8 cellular contexts compared by ENCODE assay signal in genomic region chr15:77870195-77871065, GRCh38.
DNase-seq lines count a peak whose midpoint lies in the region; ATAC-seq and TF ChIP-seq lines count a peak whose summit lies in the region.

No MANE protein-coding gene starts in this region.

- peaks cover 51% of the 10 kb centered on the region for H3K4me1 Mint-ChIP-seq in brain

- H3K4me3 Mint-ChIP-seq in brain, result no peak overlapping the region

- TF ChIP-seq EP300 in Ishikawa (IDR thresholded peaks at IDR 0.05; ENCODE audit: borderline replicate concordance), result no peak

- peak; percentile 57 for DNase-seq in NCI-H510A treated with DMSO at 0.1 percent for 48 hours (lab: John Stamatoyannopoulos, UW)
- no peak for DNase-seq in NCI-H510A (lab: John Stamatoyannopoulos, UW)
- DNase-seq in SKM-1 (lab: John Stamatoyannopoulos, UW; ENCODE audit: unreplicated experiment), result peak; percentile 57
- DNase-seq in iris pigment epithelial cell (ENCODE audit: low read depth), result peak; percentile 64
- DNase-seq in stimulated activated CD4-positive, alpha-beta T cell treated with anti-CD3 and anti-CD28 coated beads, Interleukin-1b, Interleukin-23, amount 100 ng/mL, for 48 hours, result peak; percentile 35

- H3K9me3 Mint-ChIP-seq in brain, result no peaks in the 10 kb centered on the region

- no peaks in the 10 kb centered on the region for H3K36me3 Mint-ChIP-seq in brain

- no peaks in the 10 kb centered on the region for H3K27me3 Mint-ChIP-seq in brain

- ATAC-seq in HG03378 (IDR thresholded peaks at IDR 0.05; ENCODE audit: unreplicated experiment), result no peak

- TF ChIP-seq CTCF in brain (conservative IDR thresholded peaks at IDR 0.05), result peak; percentile 66 to 84

- H3K27ac Mint-ChIP-seq in brain, result peak overlapping the region in 2 of 5 experiments; percentile 70 to 89

- peak; percentile 42 for TF ChIP-seq RAD21 in Ishikawa (IDR thresholded peaks at IDR 0.05; ENCODE audit: low read depth)

TF ChIP-seq in Ishikawa, 13 proteins besides CTCF, POLR2A, EP300 and RAD21:
- TF ChIP-seq NFIC (IDR thresholded peaks at IDR 0.05), result no peak
- TF ChIP-seq EGR1 (IDR thresholded peaks at IDR 0.05), result no peak
- no peak for TF ChIP-seq FOXM1 (IDR thresholded peaks at IDR 0.05; ENCODE audit: borderline replicate concordance, low read depth)
- no peak for TF ChIP-seq CREB1 (IDR thresholded peaks at IDR 0.05; ENCODE audit: low read depth)
- no peak for TF ChIP-seq MAX (IDR thresholded peaks at IDR 0.05)
- no peak for TF ChIP-seq TEAD4 (IDR thresholded peaks at IDR 0.05)
- TF ChIP-seq ZBTB7A (IDR thresholded peaks at IDR 0.05; ENCODE audit: low read depth), result no peak
- no peak for TF ChIP-seq REST (IDR thresholded peaks at IDR 0.05; ENCODE audit: low read depth)
- TF ChIP-seq TAF1 (IDR thresholded peaks at IDR 0.05; ENCODE audit: low read depth), result no peak
- no peak for TF ChIP-seq TCF12 (IDR thresholded peaks at IDR 0.05; ENCODE audit: low read depth)
- no peak for TF ChIP-seq CEBPB (IDR thresholded peaks at IDR 0.05)
- TF ChIP-seq USF1 (IDR thresholded peaks at IDR 0.05), result no peak
- TF ChIP-seq YY1 (IDR thresholded peaks at IDR 0.05; ENCODE audit: low read depth), result no peak
TF ChIP-seq in Ishikawa: peak in this region for 0.
